ENCODE assay signal across 16 cellular contexts in the genomic region with DNA sequence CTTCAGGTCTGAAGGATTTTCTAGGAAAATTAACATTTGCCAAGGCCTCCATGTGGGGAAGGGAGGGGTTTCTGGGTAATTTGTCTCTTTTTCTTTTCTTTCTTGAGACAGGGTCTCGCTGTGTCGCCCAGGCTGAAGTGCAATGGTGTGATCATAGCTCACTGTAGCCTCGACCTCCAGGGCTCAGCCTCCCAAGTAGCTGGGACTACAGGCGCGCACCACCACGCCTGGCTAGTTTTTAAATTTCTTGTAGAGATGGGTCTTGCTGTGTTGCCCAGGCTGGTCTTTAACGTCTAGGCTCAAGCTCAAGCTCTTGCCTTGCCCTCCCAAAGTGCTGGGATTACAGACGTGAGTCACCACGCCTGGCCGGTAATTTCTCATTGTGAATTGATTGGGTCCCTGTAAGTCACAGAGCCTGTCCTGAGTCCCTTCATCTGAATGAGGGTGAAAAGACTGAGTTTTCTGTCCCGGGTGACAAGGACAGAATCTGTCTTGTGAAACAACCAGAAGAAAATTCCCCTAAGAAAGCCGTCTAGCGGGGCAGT. TPM values are rescaled to one million over a fixed set of nuclear protein-coding genes. Genes with fewer than 3 reads are reported as not detected.
DNase-seq lines count a peak whose midpoint lies in the region; ATAC-seq and TF ChIP-seq lines count a peak whose summit lies in the region.
"Had no signal": no experiment of that assay in that cellular context is flagged by ENCODE, and none has a peak within 500 bp of the region (broad histone marks: within the 10 kb centered on the region; RNA-seq: fewer than 3 reads in every experiment).

No MANE protein-coding gene starts in this region.

- H2BK120ac ChIP-seq in mesendoderm (ENCODE audit: low read depth, low read length), result no peak overlapping the region

- peak; percentile 68 for DNase-seq in GM23248
- no peak for DNase-seq in colonic mucosa
- no peak for DNase-seq in smooth muscle cell (lab: John Stamatoyannopoulos, UW; ENCODE audit: unreplicated experiment)
- no peak for DNase-seq in mesendoderm
- no peak for DNase-seq in medulla oblongata (ENCODE audit: extremely low spot score)
- DNase-seq: activated T-cell treated with anti-CD3 and anti-CD28 coated beads for 4 hours, DND-41, kidney glomerular epithelial cell, NCI-H1694 had no signal

- H3K4me2 ChIP-seq in GM23248 (ENCODE audit: unreplicated experiment), result peak overlapping the region; percentile 60
- H3K4me2 ChIP-seq in smooth muscle cell, result no peak overlapping the region
- H3K4me2 ChIP-seq in mesendoderm (ENCODE audit: low read length), result no peak overlapping the region

- TF ChIP-seq CTCF in colonic mucosa (IDR thresholded peaks at IDR 0.05), result no peak
- TF ChIP-seq CTCF in smooth muscle cell (IDR thresholded peaks at IDR 0.05; ENCODE audit: borderline replicate concordance, insufficient read depth, poor library complexity, severe bottlenecking), result no peak

- no peak overlapping the region for H4K8ac ChIP-seq in mesendoderm (ENCODE audit: low read depth, low read length)

- H4K20me1 ChIP-seq in GM23248 (ENCODE audit: insufficient read depth), result no peaks in the 10 kb centered on the region
- H4K20me1 ChIP-seq in smooth muscle cell (ENCODE audit: low read depth), result no peaks in the 10 kb centered on the region

- ATAC-seq in GM19452 (IDR thresholded peaks at IDR 0.05; ENCODE audit: unreplicated experiment), result no peak
- no peak for ATAC-seq in HG03469 (IDR thresholded peaks at IDR 0.05; ENCODE audit: unreplicated experiment)

- in situ Hi-C loops in GM23248 (cut with MboI), result no loop called here

- H3K27me3 ChIP-seq in GM23248 (replicated peaks; ENCODE audit: insufficient read depth) (no peaks in the 10 kb centered on the region), colonic mucosa (no peaks in the 10 kb centered on the region), layer of hippocampus (ENCODE audit: control insufficient read depth, insufficient read depth, low read length) (no peaks in the 10 kb centered on the region), smooth muscle cell (ENCODE audit: low read depth) (no peaks in the 10 kb centered on the region), mesendoderm (ENCODE audit: insufficient read depth, low read length, poor library complexity) (no peaks in the 10 kb centered on the region)
- H3K27me3 ChIP-seq: SJSA1 had no signal

- peaks cover 11% of the 10 kb centered on the region; the same call in 1 of the 2 replicates for H3K36me3 ChIP-seq in GM23248 (ENCODE audit: low read depth)
- no peaks in the 10 kb centered on the region for H3K36me3 ChIP-seq in colonic mucosa
- peaks cover 8% of the 10 kb centered on the region for H3K36me3 ChIP-seq in smooth muscle cell (ENCODE audit: low read depth)
- H3K36me3 ChIP-seq in mesendoderm (ENCODE audit: control insufficient read depth, insufficient read depth, low read length), result peaks cover 4% of the 10 kb centered on the region

- no peak overlapping the region for H2AK5ac ChIP-seq in mesendoderm (ENCODE audit: low read length)

- no peak overlapping the region for H2BK5ac ChIP-seq in mesendoderm (ENCODE audit: low read length)

- no peak overlapping the region for H2BK15ac ChIP-seq in mesendoderm (replicated peaks; ENCODE audit: low read depth)

- intact Hi-C loops in colonic mucosa (cut with DNase I), result no loop called here

- H3K9ac ChIP-seq in GM23248, result peak overlapping the region; percentile 84
- no peak overlapping the region for H3K9ac ChIP-seq in colonic mucosa (ENCODE audit: low read depth in 2 of 2, low read length in 2 of 2)
- no peak overlapping the region for H3K9ac ChIP-seq in smooth muscle cell (ENCODE audit: low read depth)
- H3K9ac ChIP-seq in mesendoderm (ENCODE audit: low read length), result no peak overlapping the region
- H3K9ac ChIP-seq: parathyroid adenoma had no signal

- H3K18ac ChIP-seq in mesendoderm (ENCODE audit: low read length), result no peak overlapping the region

- H3K79me2 ChIP-seq in GM23248 (ENCODE audit: insufficient read depth) (no peaks in the 10 kb centered on the region), smooth muscle cell (ENCODE audit: low read depth) (no peaks in the 10 kb centered on the region), mesendoderm (ENCODE audit: control insufficient read depth, insufficient read depth, low read length) (no peaks in the 10 kb centered on the region)
- H3K79me2 ChIP-seq: parathyroid adenoma had no signal

- no peaks in the 10 kb centered on the region for H3K9me3 ChIP-seq in GM23248 (ENCODE audit: low read depth)
- H3K9me3 ChIP-seq in colonic mucosa, result no peaks in the 10 kb centered on the region
- H3K9me3 ChIP-seq in smooth muscle cell (replicated peaks; ENCODE audit: low read depth), result no peaks in the 10 kb centered on the region
- H3K9me3 ChIP-seq: SJSA1 had no signal

- H3F3A ChIP-seq in GM23248 (ENCODE audit: insufficient read depth) (peaks cover 68% of the 10 kb centered on the region), smooth muscle cell (ENCODE audit: low read depth) (peaks cover 4% of the 10 kb centered on the region)

- no peaks in the 10 kb centered on the region for H3K79me1 ChIP-seq in mesendoderm (ENCODE audit: low read length)

- H3K56ac ChIP-seq in mesendoderm (ENCODE audit: low read length), result no peak overlapping the region

- H3K27ac ChIP-seq in GM23248 (peak overlapping the region; percentile 99), colonic mucosa (peak overlapping the region; percentile 64), layer of hippocampus (ENCODE audit: low read depth, low read length) (peak overlapping the region; percentile 57), smooth muscle cell (ENCODE audit: low read depth) (peak overlapping the region; percentile 34), mesendoderm (ENCODE audit: low read depth, low read length) (no peak overlapping the region)
- H3K27ac ChIP-seq: parathyroid adenoma, SJSA1, VCaP had no signal

- H3K4ac ChIP-seq in mesendoderm (ENCODE audit: low read depth, low read length), result no peak overlapping the region

- no peak overlapping the region for H3K23ac ChIP-seq in mesendoderm (ENCODE audit: low read length)

- no peak overlapping the region for H4K5ac ChIP-seq in mesendoderm (ENCODE audit: low read length)

- H3K4me1 ChIP-seq in GM23248 (ENCODE audit: insufficient read depth), result peaks cover 57% of the 10 kb centered on the region
- H3K4me1 ChIP-seq in colonic mucosa, result no peaks in the 10 kb centered on the region
- no peaks in the 10 kb centered on the region for H3K4me1 ChIP-seq in smooth muscle cell (ENCODE audit: low read depth)
- no peaks in the 10 kb centered on the region for H3K4me1 ChIP-seq in mesendoderm (ENCODE audit: control insufficient read depth, low read depth, low read length)
- H3K4me1 ChIP-seq: parathyroid adenoma had no signal

- H3K4me3 ChIP-seq in GM23248 (peak overlapping the region; percentile 46), colonic mucosa (no peak overlapping the region), smooth muscle cell (no peak overlapping the region), mesendoderm (ENCODE audit: low read length) (no peak overlapping the region)
- H3K4me3 ChIP-seq: SJSA1 had no signal

- no peaks in the 10 kb centered on the region for H3K9me2 ChIP-seq in GM23248 (ENCODE audit: insufficient read depth)

- WGBS in GM23248 (ENCODE audit: low coverage in 1 of 2, low lambda C conversion rate in 2 of 2, missing lambda C conversion rate in 2 of 2), 2 experiments, result 22 to 26% methylated on average over 13 of the region's 13 CpGs
- WGBS in smooth muscle cell (ENCODE audit: low lambda C conversion rate), result 93% methylated on average over 13 of the region's 13 CpGs
- WGBS in mesendoderm (ENCODE audit: extremely low coverage, insufficient coverage, low lambda C conversion rate), result no CpG with 5 or more reads among the region's 13 CpGs

- H2AFZ ChIP-seq in GM23248, result peak overlapping the region; percentile 4; the same call in 1 of the 2 replicates
- H2AFZ ChIP-seq in smooth muscle cell (ENCODE audit: low read depth), result no peak overlapping the region
- H2AFZ ChIP-seq: parathyroid adenoma had no signal

RNA-seq across cellular contexts. Expression of gene SPC24, which starts 10.0 kb away (rescaled TPM):
- 9.5 and 19.8 TPM in 2 replicates for total RNA-seq in GM23248 (2014; rRNA removed; shearing (Covaris generic))
- polyA plus RNA-seq in GM23248 (2016; fragmentation: Nextera tagmentation; extraction: Ambion mirVana), result 14.8 and 16.2 TPM in 2 replicates
- total RNA-seq in colonic mucosa, result 10 to 100 TPM in 1 of 2 donors, 1 to 10 TPM in 1; 9.4 to 47.6 TPM
- 7.6 and 10.1 TPM in 2 replicates for total RNA-seq in smooth muscle cell
- polyA plus RNA-seq in smooth muscle cell, result 6.1 and 9.7 TPM in 2 replicates
- polyA plus RNA-seq in mesendoderm (2013, experiment 1 of 2), result 14.8 TPM
- polyA plus RNA-seq in mesendoderm (2013, experiment 2 of 2), result 14.2 TPM
- polyA plus RNA-seq: IgD-negative memory B cell had no signal

RNA-seq across cellular contexts. Expression of gene KANK2, which starts 31.8 kb away (rescaled TPM):
- total RNA-seq in GM23248 (2014; rRNA removed; shearing (Covaris generic)), result 215 and 278 TPM in 2 replicates
- 76.3 and 77.1 TPM in 2 replicates for polyA plus RNA-seq in GM23248 (2016; fragmentation: Nextera tagmentation; extraction: Ambion mirVana)
- 10 to 100 TPM; 44.1 to 87.8 TPM for total RNA-seq in colonic mucosa
- total RNA-seq in smooth muscle cell, result 28.1 and 44.1 TPM in 2 replicates
- polyA plus RNA-seq in smooth muscle cell, result 31.9 and 32.0 TPM in 2 replicates
- 35.4 TPM for polyA plus RNA-seq in mesendoderm (2013, experiment 1 of 2)
- polyA plus RNA-seq in mesendoderm (2013, experiment 2 of 2), result 33.2 TPM
- polyA plus RNA-seq: IgD-negative memory B cell had no signal
